1 cellular context compared by ENCODE assay signal in genomic region chr20:3071266-3071609, GRCh38.
TF ChIP-seq lines count a peak whose summit lies in the region.

No MANE protein-coding gene starts in this region.

TF ChIP-seq in liver, 16 proteins besides CTCF, POLR2A, EP300 and RAD21 (continued from another document):
- TF ChIP-seq REST (IDR thresholded peaks at IDR 0.05), result no peak
